Comparison of ENCODE assay signal across 8 cellular contexts in the genomic region with DNA sequence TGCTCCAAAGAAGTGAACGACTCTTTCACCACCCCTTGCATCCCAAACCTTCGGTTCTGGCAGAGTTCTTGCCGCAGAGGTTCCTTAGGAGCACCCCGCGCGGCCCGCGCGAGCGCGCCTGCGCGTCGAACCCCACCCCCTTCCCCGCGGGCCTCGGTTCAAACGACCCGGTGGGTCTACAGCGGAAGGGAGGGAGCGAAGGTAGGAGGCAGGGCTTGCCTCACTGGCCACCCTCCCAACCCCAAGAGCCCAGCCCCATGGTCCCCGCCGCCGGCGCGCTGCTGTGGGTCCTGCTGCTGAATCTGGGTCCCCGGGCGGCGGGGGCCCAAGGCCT. TPM values are rescaled to one million over a fixed set of nuclear protein-coding genes. Genes with fewer than 3 reads are reported as not detected.
DNase-seq lines count a peak whose midpoint lies in the region; ATAC-seq and TF ChIP-seq lines count a peak whose summit lies in the region.

A gene with protein sequence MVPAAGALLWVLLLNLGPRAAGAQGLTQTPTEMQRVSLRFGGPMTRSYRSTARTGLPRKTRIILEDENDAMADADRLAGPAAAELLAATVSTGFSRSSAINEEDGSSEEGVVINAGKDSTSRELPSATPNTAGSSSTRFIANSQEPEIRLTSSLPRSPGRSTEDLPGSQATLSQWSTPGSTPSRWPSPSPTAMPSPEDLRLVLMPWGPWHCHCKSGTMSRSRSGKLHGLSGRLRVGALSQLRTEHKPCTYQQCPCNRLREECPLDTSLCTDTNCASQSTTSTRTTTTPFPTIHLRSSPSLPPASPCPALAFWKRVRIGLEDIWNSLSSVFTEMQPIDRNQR (plus strand): TSS at position 161 of the 334 bp plus-strand sequence. CDS start 97 bp downstream, at position 258.

- no peaks in the 10 kb centered on the region for H3K27me3 Mint-ChIP-seq in activated T-cell treated with anti-CD3 and anti-CD28 coated beads, Interleukin-2, amount 50 U/mL, for 24 hours

- ATAC-seq in HG03175 (IDR thresholded peaks at IDR 0.05; ENCODE audit: unreplicated experiment): peak; percentile 40
- ATAC-seq in mucosa of descending colon: peak; percentile 83

- H3K9me3 Mint-ChIP-seq in activated T-cell treated with anti-CD3 and anti-CD28 coated beads, Interleukin-2, amount 50 U/mL, for 24 hours: no peaks in the 10 kb centered on the region

- peaks cover 71% of the 10 kb centered on the region for H3K4me1 Mint-ChIP-seq in activated T-cell treated with anti-CD3 and anti-CD28 coated beads, Interleukin-2, amount 50 U/mL, for 24 hours (ENCODE audit: low read depth)

- H3K4me3 Mint-ChIP-seq in activated T-cell treated with anti-CD3 and anti-CD28 coated beads, Interleukin-2, amount 50 U/mL, for 24 hours: peak within 1 kb of the TSS; percentile 90

- intact Hi-C loops in mucosa of descending colon (cut with DNase I, micrococcal nuclease): no loop called here

- peak within 1 kb of the TSS; percentile 92 for H3K27ac Mint-ChIP-seq in activated T-cell treated with anti-CD3 and anti-CD28 coated beads, Interleukin-2, amount 50 U/mL, for 24 hours

- H3K27ac ChIP-seq in esophagus (ENCODE audit: low read depth in 2 of 2, low read length in 1 of 2) (peak within 1 kb of the TSS; percentile 76 to 85), substantia nigra (ENCODE audit: low read depth, low read length, poor library complexity, severe bottlenecking) (peak within 1 kb of the TSS; percentile 89)

- no peaks in the 10 kb centered on the region for H3K9me3 ChIP-seq in esophagus (ENCODE audit: control insufficient read depth in 2 of 2, insufficient read depth in 1 of 2, low read depth in 1 of 2, low read length in 1 of 2)
- no peaks in the 10 kb centered on the region for H3K9me3 ChIP-seq in mucosa of descending colon

- H3K4me1 ChIP-seq in esophagus (ENCODE audit: control insufficient read depth in 2 of 2, insufficient read depth in 2 of 2, low read length in 1 of 2): peaks cover 2 to 3% of the 10 kb centered on the region in 2 donors
- H3K4me1 ChIP-seq in mucosa of descending colon (ENCODE audit: low read depth): peaks cover 6% of the 10 kb centered on the region

- no peaks in the 10 kb centered on the region for H3K27me3 ChIP-seq in esophagus (ENCODE audit: control insufficient read depth in 1 of 2, insufficient read depth in 2 of 2, low read length in 2 of 2)

- WGBS in esophagus, 2 donors: 0 to 1% methylated on average over 26 to 29 of the region's 29 CpGs

- H3K4me3 ChIP-seq in esophagus (ENCODE audit: low read depth in 1 of 2, low read length in 2 of 2) (peak within 1 kb of the TSS; percentile 53 to 61), mucosa of descending colon (peak within 1 kb of the TSS; percentile 37)

- no peak for TF ChIP-seq CTCF in mucosa of descending colon (IDR thresholded peaks at IDR 0.05)

- peak; percentile 34 for DNase-seq in SIG-M5 treated with dmso at 0.1 percent for 504 hours (lab: John Stamatoyannopoulos, UW; ENCODE audit: unreplicated experiment)
- no peak for DNase-seq in SIG-M5 (lab: John Stamatoyannopoulos, UW)
- DNase-seq in NCI-H748 treated with DMSO at 0.1 percent for 48 hours (lab: John Stamatoyannopoulos, UW): peak; percentile 48
- DNase-seq in activated T-cell treated with anti-CD3 and anti-CD28 coated beads, Interleukin-2, amount 50 U/mL, for 24 hours: peak; percentile 77
- peak; percentile 70 to 80 (median 79) for DNase-seq in mucosa of descending colon
- peak in 47 of 49 donors; percentile 15 to 86 (median 64) for DNase-seq in substantia nigra (lab: John Stamatoyannopoulos, UW)

- peaks cover 42% of the 10 kb centered on the region for H3K36me3 Mint-ChIP-seq in activated T-cell treated with anti-CD3 and anti-CD28 coated beads, Interleukin-2, amount 50 U/mL, for 24 hours (ENCODE audit: low read depth)

- H3K36me3 ChIP-seq in esophagus (ENCODE audit: control insufficient read depth in 2 of 2, insufficient read depth in 2 of 2, low read length in 1 of 2) (peaks cover 0 to 15% of the 10 kb centered on the region in 2 donors), mucosa of descending colon (ENCODE audit: low read depth) (peaks cover under 1% of the 10 kb centered on the region)

RNA-seq across cellular contexts. Expression of the gene that starts here (rescaled TPM):
- 1 to 10 TPM; 1.7 to 2.9 TPM for polyA plus RNA-seq in esophagus
- total RNA-seq in mucosa of descending colon: 1 to 10 TPM; 1.3 to 4.0 (median 1.3) TPM
